Comparison of ENCODE assay signal across 24 cellular contexts in the genomic region with DNA sequence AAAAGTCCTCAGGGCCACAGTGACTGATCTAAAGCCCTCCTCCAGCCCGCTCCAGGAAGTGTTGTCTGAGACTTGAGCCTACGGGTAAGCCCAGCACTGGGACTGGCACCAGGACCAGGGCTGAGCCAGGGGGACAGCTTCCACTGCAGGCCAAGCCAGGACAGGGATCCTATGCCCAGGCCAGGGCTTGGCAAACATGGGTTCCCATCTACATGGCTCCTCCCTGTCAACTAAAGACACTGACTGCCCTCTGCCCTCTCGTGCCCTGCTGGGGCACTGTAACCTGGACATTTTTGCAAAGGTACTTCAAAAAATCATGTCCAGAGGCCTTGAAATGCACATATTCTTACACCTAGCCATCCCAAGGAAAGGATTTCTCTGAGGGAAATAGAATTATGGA.
DNase-seq lines count a peak whose midpoint lies in the region; ATAC-seq, FAIRE-seq and TF ChIP-seq lines count a peak whose summit lies in the region.
"Had no signal": no experiment of that assay in that cellular context is flagged by ENCODE, and none has a peak within 500 bp of the region (broad histone marks: within the 10 kb centered on the region; RNA-seq: fewer than 3 reads in every experiment).

No MANE protein-coding gene starts in this region.

- H3K9me3 Mint-ChIP-seq in WTC11 = peaks cover 4% of the 10 kb centered on the region; the same call in 1 of the 2 replicates
- H3K9me3 Mint-ChIP-seq: CD14-positive monocyte; CD4-positive, CD25-positive, alpha-beta regulatory T cell had no signal

- DNase-seq in IMR-90 (no peak), endothelial cell of umbilical vein (ENCODE audit: low read depth, low spot score) (no peak), left lobe of liver (ENCODE audit: low spot score) (no peak), midbrain (lab: John Stamatoyannopoulos, UW) (no peak), GM10248 (ENCODE audit: extremely low spot score) (no peak), WTC11 (ENCODE audit: low spot score) (no peak)
- DNase-seq: 8988T; ACHN; BE2C; C1 segment of cervical spinal cord; Caco-2; Calu3; CD4-positive, alpha-beta memory T cell; CD4-positive, CD25-positive, alpha-beta regulatory T cell; DMS79 treated with DMSO at 0.1 percent for 48 hours; GF-D8 had no signal

- H4K5ac ChIP-seq in IMR-90 (ENCODE audit: low read depth, low read length) = no peak overlapping the region

- ATAC-seq in IMR-90 (ENCODE audit: low read depth) (no peak), left lobe of liver (peak; percentile 80), WTC11 (no peak)
- ATAC-seq: GM12878 had no signal

- no peak for TF ChIP-seq RAD21 in IMR-90 (IDR thresholded peaks at IDR 0.05; ENCODE audit: low read length)

- H3K27me3 Mint-ChIP-seq in WTC11 (ENCODE audit: low read depth) = peaks cover 11% of the 10 kb centered on the region

- H2BK5ac ChIP-seq in IMR-90 (ENCODE audit: low read depth, low read length, poor library complexity, severe bottlenecking) = no peak overlapping the region

- H3K14ac ChIP-seq in IMR-90 (replicated peaks; ENCODE audit: low read depth, low read length) = no peak overlapping the region

- CTCF ChIA-PET in IMR-90 (lab: Yijun Ruan, JAX) = interaction anchor here (0.6 kb wide), 1 partner anchor 7 kb away, joined by 6 read pairs; no protein-coding TSS in a partner anchor
- CTCF ChIA-PET in endothelial cell of umbilical vein (lab: Charles Lee) = interaction anchor here (2.4 to 4.1 kb wide), 2 partner anchors 17 to 48 kb away, joined by 8 to 60 read pairs; no protein-coding TSS in a partner anchor
- CTCF ChIA-PET in GM10248 (lab: Yijun Ruan, JAX) = interaction anchor here (1.7 to 7.1 kb wide), 5 partner anchors 10 to 291 kb away, joined by 6 to 255 read pairs (median 10); no protein-coding TSS in a partner anchor
- CTCF ChIA-PET in WTC11 (lab: Charles Lee) = interaction anchor here (3.7 to 4.0 kb wide), 3 partner anchors 44 to 71 kb away, joined by 32 to 566 read pairs (median 42); no protein-coding TSS in a partner anchor

- H3K4me3 ChIP-seq in IMR-90 (ENCODE audit: insufficient read depth, low read depth, low read length) (no peak overlapping the region), endothelial cell of umbilical vein (replicated peaks in 1 of 3; ENCODE audit: insufficient read depth in 1 of 3, low read depth in 1 of 3, low read length in 3 of 3) (no peak overlapping the region)
- H3K4me3 ChIP-seq: BLaER1, GM12878 had no signal

- FAIRE-seq in endothelial cell of umbilical vein (lab: Jason Lieb, UNC) = no peak
- FAIRE-seq: A204.1, D721Med, G401.6, GM12878, GM12892, GM18507 had no signal

- no peak overlapping the region for H3K23ac ChIP-seq in IMR-90 (ENCODE audit: low read depth, low read length)

- POLR2A ChIA-PET in IMR-90 (lab: Charles Lee; ENCODE audit: unreplicated experiment) = no interaction called here
- POLR2A ChIA-PET in endothelial cell of umbilical vein (lab: Charles Lee) = no interaction called here
- POLR2A ChIA-PET in GM10248 (lab: Yijun Ruan, JAX) = no interaction called here
- POLR2A ChIA-PET in WTC11 (lab: Charles Lee) = no interaction called here

- H3K18ac ChIP-seq in IMR-90 (ENCODE audit: low read depth, low read length) = no peak overlapping the region

- H3K4me2 ChIP-seq in IMR-90 (ENCODE audit: low read depth, low read length) (no peak overlapping the region), endothelial cell of umbilical vein (ENCODE audit: insufficient read depth, low read length) (no peak overlapping the region)
- H3K4me2 ChIP-seq: BLaER1 had no signal

- H3K36me3 Mint-ChIP-seq in WTC11 = no peaks in the 10 kb centered on the region
- H3K36me3 Mint-ChIP-seq: CD14-positive monocyte; CD4-positive, alpha-beta memory T cell; CD4-positive, CD25-positive, alpha-beta regulatory T cell had no signal

- H3K9me1 ChIP-seq in IMR-90 (ENCODE audit: insufficient read depth, low read length) = no peaks in the 10 kb centered on the region
- H3K9me1 ChIP-seq in endothelial cell of umbilical vein (replicated peaks; ENCODE audit: control insufficient read depth, extremely low read depth, insufficient read depth, low read length) = no peaks in the 10 kb centered on the region

- H2BK20ac ChIP-seq in IMR-90 (ENCODE audit: low read depth, low read length) = no peak overlapping the region

- WGBS in IMR-90 (ENCODE audit: extremely low coverage in 2 of 2, insufficient read length in 1 of 2), 2 experiments = no CpG with 5 or more reads among the region's 3 CpGs

- no peak overlapping the region for H2AK5ac ChIP-seq in IMR-90 (ENCODE audit: low read depth, low read length)

- peak overlapping the region; percentile 27 for H2AFZ ChIP-seq in IMR-90 (replicated peaks; ENCODE audit: low read length, poor library complexity)
- H2AFZ ChIP-seq in endothelial cell of umbilical vein (ENCODE audit: low read depth, low read length) = no peak overlapping the region

- H3K4me1 ChIP-seq in IMR-90 (ENCODE audit: control insufficient read depth, insufficient read depth, low read length) = no peaks in the 10 kb centered on the region; the same call in 1 of the 2 replicates
- H3K4me1 ChIP-seq in endothelial cell of umbilical vein (ENCODE audit: control insufficient read depth, extremely low read depth, insufficient read depth, low read length) = no peaks in the 10 kb centered on the region
- H3K4me1 ChIP-seq: BE2C, BLaER1, Caco-2 had no signal

- H3K27me3 ChIP-seq in IMR-90 (ENCODE audit: control insufficient read depth, insufficient read depth, low read length) = no peaks in the 10 kb centered on the region
- H3K27me3 ChIP-seq in endothelial cell of umbilical vein (ENCODE audit: control insufficient read depth in 2 of 2, insufficient read depth in 2 of 2, low read length in 2 of 2) = no peaks in the 10 kb centered on the region
- H3K27me3 ChIP-seq: BE2C, BLaER1 had no signal

- H3K79me1 ChIP-seq in IMR-90 (ENCODE audit: low read depth in 1 of 2, low read length in 2 of 2) = no peaks in the 10 kb centered on the region

- no peak overlapping the region for H3K27ac Mint-ChIP-seq in WTC11
- H3K27ac Mint-ChIP-seq: CD14-positive monocyte; CD4-positive, alpha-beta memory T cell; CD4-positive, CD25-positive, alpha-beta regulatory T cell had no signal

- dilution Hi-C loops in IMR-90 (cut with HindIII; ENCODE audit: low sequenced_read_pairs, unreplicated experiment) (no loop called here), endothelial cell of umbilical vein (cut with MboI; ENCODE audit: extremely low pct_ligation_motif_present, low sequenced_read_pairs) (no loop called here)

- peaks cover 8% of the 10 kb centered on the region for H3K79me2 ChIP-seq in endothelial cell of umbilical vein (ENCODE audit: control insufficient read depth, insufficient read depth, low read length)

- in situ Hi-C loops in IMR-90 (cut with MboI; ENCODE audit: low sequenced_read_pairs) = no loop called here

- H3K4me1 Mint-ChIP-seq in WTC11 = peaks cover 17% of the 10 kb centered on the region

- no peak overlapping the region for H4K91ac ChIP-seq in IMR-90 (ENCODE audit: insufficient read depth, low read depth, low read length)

- BruUV-seq in IMR-90 (replicated peaks; lab: Mats Ljungman, UMichigan) = no TSS peak
- BruUV-seq in endothelial cell of umbilical vein (replicated peaks; lab: Mats Ljungman, UMichigan) = no TSS peak

- H3K56ac ChIP-seq in IMR-90 (ENCODE audit: extremely low read depth, insufficient read depth, low read length) = no peak overlapping the region

- no peak overlapping the region for H4K8ac ChIP-seq in IMR-90 (ENCODE audit: low read depth in 2 of 2, low read length in 2 of 2)

- TF ChIP-seq CTCF in IMR-90 (conservative IDR thresholded peaks at IDR 0.05; ENCODE audit: low read depth, low read length) = no peak
- no peak for TF ChIP-seq CTCF in endothelial cell of umbilical vein (IDR thresholded peaks at IDR 0.05; ENCODE audit: extremely low read depth in 1 of 2, insufficient read depth in 1 of 2, low read depth in 1 of 2, low read length in 2 of 2)
- no peak for TF ChIP-seq CTCF in GM10248 (IDR thresholded peaks at IDR 0.05; ENCODE audit: control extremely low read depth, extremely low read depth, low read depth, missing control alignments)
- TF ChIP-seq CTCF in WTC11 (IDR thresholded peaks at IDR 0.05) = no peak

- intact Hi-C loops in IMR-90 (cut with micrococcal nuclease) = no loop called here
- intact Hi-C loops in endothelial cell of umbilical vein (cut with micrococcal nuclease) = no loop called here

- TF ChIP-seq POLR2A in IMR-90 (IDR thresholded peaks at IDR 0.05; ENCODE audit: low read depth, low read length) = no peak
- no peak for TF ChIP-seq POLR2A in endothelial cell of umbilical vein (IDR thresholded peaks at IDR 0.05; ENCODE audit: low read depth, low read length)

- no peaks in the 10 kb centered on the region for H3K36me3 ChIP-seq in IMR-90 (ENCODE audit: control insufficient read depth, insufficient read depth, low read length)
- peaks cover 69 to 80% of the 10 kb centered on the region in 2 experiments for H3K36me3 ChIP-seq in endothelial cell of umbilical vein (ENCODE audit: control insufficient read depth in 2 of 2, extremely low read depth in 1 of 2, insufficient read depth in 2 of 2, low read length in 2 of 2)
- H3K36me3 ChIP-seq: BE2C, BLaER1 had no signal

- H2AK9ac ChIP-seq in IMR-90 (replicated peaks; ENCODE audit: low read depth, low read length, poor library complexity) = no peak overlapping the region

- H3K4me3 Mint-ChIP-seq in WTC11 = no peak overlapping the region
- H3K4me3 Mint-ChIP-seq: CD14-positive monocyte; CD4-positive, alpha-beta memory T cell; CD4-positive, CD25-positive, alpha-beta regulatory T cell had no signal

- H4K20me1 ChIP-seq in IMR-90 (ENCODE audit: insufficient read depth, low read length) (no peaks in the 10 kb centered on the region), endothelial cell of umbilical vein (replicated peaks; ENCODE audit: control insufficient read depth, extremely low read depth, insufficient read depth, low read length) (no peaks in the 10 kb centered on the region)
- H4K20me1 ChIP-seq: BLaER1 had no signal

- H3K9ac ChIP-seq in IMR-90 (ENCODE audit: low read depth, low read length) = no peak overlapping the region
- no peak overlapping the region for H3K9ac ChIP-seq in endothelial cell of umbilical vein (replicated peaks; ENCODE audit: extremely low read depth, insufficient read depth, low read length)
- H3K9ac ChIP-seq: BLaER1 had no signal

- no peak overlapping the region for H2BK15ac ChIP-seq in IMR-90 (ENCODE audit: low read depth, low read length)

- H3K4ac ChIP-seq in IMR-90 (ENCODE audit: low read depth, low read length) = no peak overlapping the region

- H3K9me3 ChIP-seq in IMR-90 (ENCODE audit: control insufficient read depth, insufficient read depth, low read length) (no peaks in the 10 kb centered on the region), endothelial cell of umbilical vein (replicated peaks; ENCODE audit: control insufficient read depth, insufficient read depth, low read length) (no peaks in the 10 kb centered on the region)
- H3K9me3 ChIP-seq: BE2C, BLaER1, Caco-2 had no signal

- H3K27ac ChIP-seq in IMR-90 (ENCODE audit: insufficient read depth, low read length) (no peak overlapping the region), endothelial cell of umbilical vein (ENCODE audit: insufficient read depth, low read depth, low read length) (no peak overlapping the region)
- H3K27ac ChIP-seq: BLaER1 had no signal

- H2BK120ac ChIP-seq in IMR-90 (ENCODE audit: low read depth, low read length) = no peak overlapping the region
